In genomic region chr18:10239138-10239537, GRCh38 we compare ENCODE assay signal across 15 cellular contexts.
DNase-seq lines count a peak whose midpoint lies in the region; ATAC-seq and TF ChIP-seq lines count a peak whose summit lies in the region.
"Had no signal": no experiment of that assay in that cellular context is flagged by ENCODE, and none has a peak within 500 bp of the region (broad histone marks: within the 10 kb centered on the region; RNA-seq: fewer than 3 reads in every experiment).

No MANE protein-coding gene starts in this region.

- TF ChIP-seq CTCF in mesothelial cell of epicardium (IDR thresholded peaks at IDR 0.05; ENCODE audit: unreplicated experiment): no peak
- no peak for TF ChIP-seq CTCF in vagina (IDR thresholded peaks at IDR 0.05)

- intact Hi-C loops in Right ventricle myocardium inferior (cut with DNase I) (no loop called here), cardiac septum (cut with DNase I) (no loop called here), vagina (cut with DNase I) (no loop called here)

- peak overlapping the region; percentile 82 for H3K27ac Mint-ChIP-seq in mesothelial cell of epicardium
- H3K27ac Mint-ChIP-seq: activated CD4-positive, alpha-beta memory T cell treated with anti-CD3 and anti-CD28 coated beads for 36 hours; activated T-helper 1 cell treated with anti-CD3 and anti-CD28 coated beads, Interleukin-12 subunit alpha, Interleukin-12 subunit beta, Interleukin-2, Interleukin-4 antibody, amounts not matched to agents 30 ng/mL and 10 ng/mL and 1 ng/mL, durations not matched to agents 14 hours and 24 hours and 36 hours; progenitor cell of endocrine pancreas had no signal

- no peaks in the 10 kb centered on the region for H3K9me3 ChIP-seq in vagina

- H3K4me1 Mint-ChIP-seq in mesothelial cell of epicardium: peaks cover 92% of the 10 kb centered on the region

- TF ChIP-seq POLR2A in vagina (IDR thresholded peaks at IDR 0.05): no peak

- ATAC-seq in Right ventricle myocardium inferior: peak; percentile 56
- no peak for ATAC-seq in GM18907 (IDR thresholded peaks at IDR 0.05; ENCODE audit: unreplicated experiment)
- ATAC-seq: GM12878 had no signal

- H3K27me3 Mint-ChIP-seq in mesothelial cell of epicardium (ENCODE audit: low read depth): no peaks in the 10 kb centered on the region
- H3K27me3 Mint-ChIP-seq: activated CD4-positive, alpha-beta memory T cell treated with anti-CD3 and anti-CD28 coated beads for 36 hours had no signal

- no peaks in the 10 kb centered on the region for H3K36me3 ChIP-seq in vagina

- no peak overlapping the region for H3K4me3 ChIP-seq in vagina
- H3K4me3 ChIP-seq: GM12878 had no signal

- H3K4me3 Mint-ChIP-seq in mesothelial cell of epicardium: peak overlapping the region; percentile 4
- H3K4me3 Mint-ChIP-seq: activated CD4-positive, alpha-beta memory T cell treated with anti-CD3 and anti-CD28 coated beads for 36 hours; activated T-helper 1 cell treated with anti-CD3 and anti-CD28 coated beads, Interleukin-12 subunit alpha, Interleukin-12 subunit beta, Interleukin-2, Interleukin-4 antibody, amounts not matched to agents 30 ng/mL and 10 ng/mL and 1 ng/mL, durations not matched to agents 14 hours and 24 hours and 36 hours had no signal

- no peaks in the 10 kb centered on the region for H3K9me3 Mint-ChIP-seq in mesothelial cell of epicardium
- H3K9me3 Mint-ChIP-seq: activated CD4-positive, alpha-beta memory T cell treated with anti-CD3 and anti-CD28 coated beads for 36 hours; activated T-helper 1 cell treated with anti-CD3 and anti-CD28 coated beads, Interleukin-12 subunit alpha, Interleukin-12 subunit beta, Interleukin-2, Interleukin-4 antibody, amounts not matched to agents 30 ng/mL and 10 ng/mL and 1 ng/mL, durations not matched to agents 14 hours and 24 hours and 36 hours had no signal

- no peaks in the 10 kb centered on the region for H3K36me3 Mint-ChIP-seq in mesothelial cell of epicardium
- H3K36me3 Mint-ChIP-seq: activated CD4-positive, alpha-beta memory T cell treated with anti-CD3 and anti-CD28 coated beads for 36 hours had no signal

- H3K27me3 ChIP-seq in vagina: no peaks in the 10 kb centered on the region

- H3K27ac ChIP-seq in vagina: peak overlapping the region; percentile 6

- H3K4me1 ChIP-seq in vagina: peaks cover 56% of the 10 kb centered on the region

- DNase-seq in Right ventricle myocardium inferior (ENCODE audit: missing footprints): peak; percentile 67
- DNase-seq in cardiac septum (ENCODE audit: low spot score): no peak
- DNase-seq in fibroblast of the conjunctiva (ENCODE audit: low read depth): peak; percentile 26
- peak in 1 of 2 experiments; percentile 60 for DNase-seq in mesothelial cell of epicardium (ENCODE audit: low spot score in 2 of 2, unreplicated experiment in 2 of 2)
- no peak for DNase-seq in vagina (ENCODE audit: extremely low spot score in 2 of 2)
- no peak for DNase-seq in SIG-M5 (lab: John Stamatoyannopoulos, UW)
- no peak for DNase-seq in activated CD4-positive, alpha-beta T cell treated with anti-CD3 and anti-CD28 coated beads, Interleukin-2, amount 50 U/mL, for 48 hours
- DNase-seq: activated CD4-positive, alpha-beta memory T cell treated with anti-CD3 and anti-CD28 coated beads for 36 hours; NCI-H1092; NCI-H2171 treated with DMSO at 0.1 percent for 48 hours; T-helper 9 cell had no signal

Comparison
In these comparisons a context has a peak if more than half of its experiments do, and no peak if none do; other contexts are left out.
1. DNase-seq: peak in Right ventricle myocardium inferior (single experiment) and fibroblast of the conjunctiva (single experiment); none in cardiac septum (single experiment), vagina (0 of 2), SIG-M5 (single experiment) and activated CD4-positive, alpha-beta T cell treated with anti-CD3 and anti-CD28 coated beads, Interleukin-2, amount 50 U/mL, for 48 hours (0 of 2).